Comparison of ENCODE assay signal across 21 cellular contexts in the genomic region with DNA sequence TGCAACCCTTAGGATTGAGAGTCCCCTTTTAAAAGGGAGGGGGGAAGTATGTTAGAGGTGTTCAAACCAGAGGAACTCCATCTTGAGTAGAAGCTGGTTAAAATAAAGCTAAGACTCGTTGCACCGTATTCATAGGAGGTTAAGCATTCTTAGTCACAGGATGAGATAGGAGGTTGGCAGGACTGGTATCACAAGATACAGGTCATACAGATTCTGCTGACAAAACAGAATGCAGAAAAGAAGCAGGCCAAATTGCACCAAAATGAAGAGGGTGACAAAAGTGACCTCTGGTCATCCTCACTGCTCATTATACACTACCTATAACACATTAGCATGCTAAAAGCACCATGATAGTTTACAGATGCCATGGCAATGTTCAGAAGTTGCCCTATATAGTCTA.
"Had no signal": no experiment of that assay in that cellular context is flagged by ENCODE, and none has a peak within 500 bp of the region (broad histone marks: within the 10 kb centered on the region; RNA-seq: fewer than 3 reads in every experiment).

No MANE protein-coding gene starts in this region.

- H3K4me2 ChIP-seq: smooth muscle cell had no signal

- DNase-seq: activated CD4-positive, alpha-beta T cell treated with anti-CD3 and anti-CD28 coated beads, Interleukin-2, amount 10 ng/mL, durations not matched to agents 24 days and 14 days; activated CD4-positive, CD25-positive, alpha-beta regulatory T cell; activated CD8-positive, alpha-beta memory T cell treated with anti-CD3 and anti-CD28 coated beads, Interleukin-2, amount 50 U/mL, for 48 hours; activated gamma-delta T cell treated with Interleukin-2 at 50 U/mL for 16 hours; activated T-cell treated with anti-CD3 and anti-CD28 coated beads, Interleukin-2, amount 50 U/mL, for 72 hours; amygdala; body of pancreas; caudate nucleus; colonic mucosa; hypothalamus; kidney glomerular epithelial cell; left ventricle myocardium superior; mesenchymal stem cell; nephron progenitor cell; occipital lobe; right cardiac atrium; T-helper 2 cell had no signal

- H3K27me3 Mint-ChIP-seq: activated naive CD8-positive, alpha-beta T cell; progenitor cell of endocrine pancreas had no signal

- H3K27me3 ChIP-seq: body of pancreas, colonic mucosa had no signal

- H3K9me3 ChIP-seq: body of pancreas, colonic mucosa had no signal

- H3K4me3 ChIP-seq: body of pancreas, colonic mucosa, smooth muscle cell had no signal

- H3K27ac ChIP-seq: body of pancreas, colonic mucosa had no signal

- H3K27ac Mint-ChIP-seq: activated CD4-positive, alpha-beta T cell treated with anti-CD3 and anti-CD28 coated beads, Interleukin-2, amount 10 ng/mL, durations not matched to agents 24 days and 14 days; activated naive CD8-positive, alpha-beta T cell; activated T-cell treated with anti-CD3 and anti-CD28 coated beads, Interleukin-2, amount 50 U/mL, for 72 hours; nephron progenitor cell; progenitor cell of endocrine pancreas had no signal

- H3K36me3 ChIP-seq: colonic mucosa had no signal

- H3K4me1 ChIP-seq: colonic mucosa had no signal

- ATAC-seq: activated T-cell treated with anti-CD3 and anti-CD28 coated beads, Interleukin-2, amount 50 U/mL, for 72 hours; body of pancreas; esophagus mucosa; left ventricle myocardium superior; right cardiac atrium had no signal

- H3K4me3 Mint-ChIP-seq: activated CD4-positive, alpha-beta T cell treated with anti-CD3 and anti-CD28 coated beads, Interleukin-2, amount 10 ng/mL, durations not matched to agents 24 days and 14 days; activated naive CD8-positive, alpha-beta T cell; activated T-cell treated with anti-CD3 and anti-CD28 coated beads, Interleukin-2, amount 50 U/mL, for 72 hours; nephron progenitor cell had no signal
